Comparison of ENCODE assay signal across 20 cellular contexts in genomic region chr2:52342458-52342857, GRCh38.
"Had no signal": no experiment of that assay in that cellular context is flagged by ENCODE, and none has a peak within 500 bp of the region (broad histone marks: within the 10 kb centered on the region; RNA-seq: fewer than 3 reads in every experiment).

No MANE protein-coding gene starts in this region.

- H3K27me3 ChIP-seq: gastroesophageal sphincter, pancreas, tibial artery had no signal

- H3K27ac ChIP-seq: gastroesophageal sphincter, pancreas, psoas muscle, tibial artery had no signal

- H3K36me3 ChIP-seq: gastroesophageal sphincter, pancreas, tibial artery had no signal

- DNase-seq: activated CD4-positive, alpha-beta T cell treated with anti-CD3 and anti-CD28 coated beads, Interleukin-2, amount 50 U/mL, for 4 hours; activated CD8-positive, alpha-beta memory T cell treated with anti-CD3 and anti-CD28 coated beads, Interleukin-2, amount 50 U/mL, for 48 hours; activated naive CD4-positive, alpha-beta T cell; activated T-cell treated with anti-CD3 and anti-CD28 coated beads, Interleukin-2, amount 50 U/mL, for 4 hours; cerebellar nuclear complex; cortex of kidney; head of caudate nucleus; islet precursor cell; left cardiac atrium; nephron progenitor cell; pancreas; psoas muscle; right cardiac atrium; stimulated activated CD4-positive, alpha-beta T cell treated with anti-CD3 and anti-CD28 coated beads, Interleukin-2, amount 100 ng/mL, for 24 hours; stimulated activated naive CD8-positive, alpha-beta T cell treated with anti-CD3 and anti-CD28 coated beads, Interleukin-15, amount 100 ng/mL, for 72 hours; T1000; tibial artery had no signal

- H3K4me3 ChIP-seq: gastroesophageal sphincter, pancreas, psoas muscle, tibial artery had no signal

- ATAC-seq: activated T-cell treated with anti-CD3 and anti-CD28 coated beads, Interleukin-2, amount 50 U/mL, for 4 hours; gastroesophageal sphincter; left cardiac atrium; pancreas; psoas muscle; right cardiac atrium; stimulated activated effector memory CD8-positive, alpha-beta T cell treated with anti-CD3 and anti-CD28 coated beads, Interleukin-12 subunit alpha, Interleukin-12 subunit beta, amount 100 ng/mL, for 72 hours; stimulated activated naive CD8-positive, alpha-beta T cell treated with anti-CD3 and anti-CD28 coated beads, Interleukin-15, amount 100 ng/mL, for 72 hours; WTC11 had no signal

- H3K4me1 ChIP-seq: gastroesophageal sphincter, pancreas, psoas muscle, tibial artery had no signal

- H3K9me3 ChIP-seq: gastroesophageal sphincter, pancreas, psoas muscle, tibial artery had no signal
